ENCODE assay signal across 2 cellular contexts in the genomic region with DNA sequence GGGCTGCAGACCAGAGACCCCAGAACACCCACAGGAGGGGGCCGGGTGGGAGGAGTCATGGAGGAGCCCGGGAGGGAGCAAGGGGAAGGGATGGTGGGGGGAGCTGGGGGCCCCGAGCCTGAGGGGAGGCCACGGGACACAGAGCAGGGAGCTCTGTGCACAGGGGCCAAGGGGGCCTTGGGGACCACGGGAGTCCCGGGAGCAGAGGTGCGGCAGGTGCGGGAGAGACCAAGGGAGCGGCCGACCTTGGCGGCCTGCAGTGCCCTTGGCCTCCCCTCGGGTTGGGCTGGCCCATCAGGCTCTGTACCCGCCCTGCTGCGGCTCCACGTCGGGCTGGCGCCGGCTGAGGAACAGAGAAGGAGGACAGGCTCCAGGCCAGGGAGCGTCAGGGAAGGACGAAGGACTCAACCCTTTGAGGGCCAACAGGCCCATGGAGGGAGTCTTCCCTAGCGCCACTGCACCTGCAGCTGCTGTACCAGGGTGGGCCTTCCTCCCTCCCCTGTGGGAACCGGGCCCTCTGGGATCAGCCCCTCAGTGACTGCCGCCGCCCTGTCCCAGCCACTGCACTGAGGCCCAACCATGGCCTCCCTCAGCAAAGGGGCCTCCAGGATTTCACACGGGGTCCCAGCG.
TF ChIP-seq lines count a peak whose summit lies in the region.

No MANE protein-coding gene starts in this region.

TF ChIP-seq in GM23338, 12 proteins besides CTCF, POLR2A, EP300 and RAD21:
- TF ChIP-seq JUNB (IDR thresholded peaks at IDR 0.05; ENCODE audit: unreplicated experiment) (no peak), EZH2phosphoT487 (IDR thresholded peaks at IDR 0.05; ENCODE audit: unreplicated experiment) (no peak), EZH2 (IDR thresholded peaks at IDR 0.05; ENCODE audit: low read depth, unreplicated experiment) (no peak), ZNF114 (CRISPR knock-in tag; IDR thresholded peaks at IDR 0.05) (no peak)
TF ChIP-seq in GM23338: peak in this region for 0.

TF ChIP-seq in K562, 482 proteins besides CTCF, POLR2A, EP300 and RAD21:
- TF ChIP-seq HDAC3 (IDR thresholded peaks at IDR 0.05; ENCODE audit: borderline replicate concordance, partially characterized antibody), result no peak
- TF ChIP-seq, protein P1, sequence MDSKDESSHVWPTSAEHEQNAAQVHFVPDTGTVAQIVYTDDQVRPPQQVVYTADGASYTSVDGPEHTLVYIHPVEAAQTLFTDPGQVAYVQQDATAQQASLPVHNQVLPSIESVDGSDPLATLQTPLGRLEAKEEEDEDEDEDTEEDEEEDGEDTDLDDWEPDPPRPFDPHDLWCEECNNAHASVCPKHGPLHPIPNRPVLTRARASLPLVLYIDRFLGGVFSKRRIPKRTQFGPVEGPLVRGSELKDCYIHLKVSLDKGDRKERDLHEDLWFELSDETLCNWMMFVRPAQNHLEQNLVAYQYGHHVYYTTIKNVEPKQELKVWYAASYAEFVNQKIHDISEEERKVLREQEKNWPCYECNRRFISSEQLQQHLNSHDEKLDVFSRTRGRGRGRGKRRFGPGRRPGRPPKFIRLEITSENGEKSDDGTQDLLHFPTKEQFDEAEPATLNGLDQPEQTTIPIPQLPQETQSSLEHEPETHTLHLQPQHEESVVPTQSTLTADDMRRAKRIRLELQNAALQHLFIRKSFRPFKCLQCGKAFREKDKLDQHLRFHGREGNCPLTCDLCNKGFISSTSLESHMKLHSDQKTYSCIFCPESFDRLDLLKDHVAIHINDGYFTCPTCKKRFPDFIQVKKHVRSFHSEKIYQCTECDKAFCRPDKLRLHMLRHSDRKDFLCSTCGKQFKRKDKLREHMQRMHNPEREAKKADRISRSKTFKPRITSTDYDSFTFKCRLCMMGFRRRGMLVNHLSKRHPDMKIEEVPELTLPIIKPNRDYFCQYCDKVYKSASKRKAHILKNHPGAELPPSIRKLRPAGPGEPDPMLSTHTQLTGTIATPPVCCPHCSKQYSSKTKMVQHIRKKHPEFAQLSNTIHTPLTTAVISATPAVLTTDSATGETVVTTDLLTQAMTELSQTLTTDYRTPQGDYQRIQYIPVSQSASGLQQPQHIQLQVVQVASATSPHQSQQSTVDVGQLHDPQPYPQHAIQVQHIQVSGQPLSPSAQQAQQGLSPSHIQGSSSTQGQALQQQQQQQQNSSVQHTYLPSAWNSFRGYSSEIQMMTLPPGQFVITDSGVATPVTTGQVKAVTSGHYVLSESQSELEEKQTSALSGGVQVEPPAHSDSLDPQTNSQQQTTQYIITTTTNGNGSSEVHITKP (IDR thresholded peaks at IDR 0.05; ENCODE audit: partially characterized antibody), result peak; percentile 97
- TF ChIP-seq ATF7 (IDR thresholded peaks at IDR 0.05), result peak; percentile 71
- TF ChIP-seq NONO (IDR thresholded peaks at IDR 0.05; ENCODE audit: low read depth in 2 of 2, low read length in 1 of 2), result 0 out of 4 replicates have a peak, but pooled peaks of 1 of the 2 experiments have one; percentile 26
- TF ChIP-seq FOXK2 (conservative IDR thresholded peaks at IDR 0.05 in 1 of 2, IDR thresholded peaks at IDR 0.05 in 1 of 2; ENCODE audit: low read depth in 2 of 2), result 0 out of 4 replicates have a peak, but pooled peaks of 1 of the 2 experiments have one; percentile 30
